In the genomic region with DNA sequence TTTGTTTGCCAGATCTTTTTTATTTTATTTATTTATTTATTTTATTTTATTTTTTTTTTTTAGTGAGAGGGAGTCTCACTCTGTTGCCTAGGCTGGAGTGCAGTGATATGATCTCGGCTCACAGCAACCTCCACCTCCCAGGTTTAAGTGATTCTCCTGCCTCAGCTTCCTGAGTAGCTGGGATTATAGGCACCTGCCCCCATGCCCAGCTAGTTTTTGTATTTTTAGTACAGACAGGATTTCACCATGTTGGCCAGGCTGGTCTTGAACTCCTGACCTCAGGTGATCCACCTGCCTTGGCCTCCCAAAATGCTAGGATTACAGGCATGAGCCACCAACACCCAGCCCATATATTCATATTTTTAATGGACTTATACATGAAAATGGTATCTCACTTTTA, we compare ENCODE assay signal across 5 cellular contexts. TPM values are rescaled to one million over a fixed set of nuclear protein-coding genes. Genes with fewer than 3 reads are reported as not detected.
"Had no signal": no experiment of that assay in that cellular context is flagged by ENCODE, and none has a peak within 500 bp of the region (broad histone marks: within the 10 kb centered on the region; RNA-seq: fewer than 3 reads in every experiment).

No MANE protein-coding gene starts in this region.

RNA-seq across cellular contexts. Expression of a gene that starts 30.7 kb away (rescaled TPM):
- total RNA-seq: ascending aorta, bronchial epithelial cell, foreskin keratinocyte, SK-MEL-5, smooth muscle cell had no signal
- polyA plus RNA-seq: foreskin keratinocyte, smooth muscle cell had no signal
